ENCODE assay signal across 1 cellular context in the genomic region with DNA sequence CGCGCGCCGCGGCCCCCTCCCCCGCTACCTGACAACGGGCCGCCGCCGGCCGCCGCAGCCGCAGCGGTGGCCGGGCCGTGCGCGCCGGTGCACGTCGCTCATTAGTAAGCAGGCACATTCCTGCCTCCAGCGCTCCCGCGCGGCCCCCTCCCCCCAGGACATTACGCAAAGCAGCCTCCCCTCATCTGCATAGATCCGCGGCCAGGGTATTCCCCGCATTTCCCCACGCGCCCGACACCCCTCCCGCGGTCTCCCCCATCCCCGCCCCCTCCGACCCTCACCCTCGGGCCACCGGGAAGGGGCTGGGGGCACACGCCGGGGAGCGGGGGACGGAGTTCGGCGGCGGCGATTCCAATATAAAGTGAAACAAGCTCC.
A peak's percentile ranks its signal among the peaks of the same experiment; 100 is the strongest.
TF ChIP-seq lines count a peak whose summit lies in the region.

A gene with protein sequence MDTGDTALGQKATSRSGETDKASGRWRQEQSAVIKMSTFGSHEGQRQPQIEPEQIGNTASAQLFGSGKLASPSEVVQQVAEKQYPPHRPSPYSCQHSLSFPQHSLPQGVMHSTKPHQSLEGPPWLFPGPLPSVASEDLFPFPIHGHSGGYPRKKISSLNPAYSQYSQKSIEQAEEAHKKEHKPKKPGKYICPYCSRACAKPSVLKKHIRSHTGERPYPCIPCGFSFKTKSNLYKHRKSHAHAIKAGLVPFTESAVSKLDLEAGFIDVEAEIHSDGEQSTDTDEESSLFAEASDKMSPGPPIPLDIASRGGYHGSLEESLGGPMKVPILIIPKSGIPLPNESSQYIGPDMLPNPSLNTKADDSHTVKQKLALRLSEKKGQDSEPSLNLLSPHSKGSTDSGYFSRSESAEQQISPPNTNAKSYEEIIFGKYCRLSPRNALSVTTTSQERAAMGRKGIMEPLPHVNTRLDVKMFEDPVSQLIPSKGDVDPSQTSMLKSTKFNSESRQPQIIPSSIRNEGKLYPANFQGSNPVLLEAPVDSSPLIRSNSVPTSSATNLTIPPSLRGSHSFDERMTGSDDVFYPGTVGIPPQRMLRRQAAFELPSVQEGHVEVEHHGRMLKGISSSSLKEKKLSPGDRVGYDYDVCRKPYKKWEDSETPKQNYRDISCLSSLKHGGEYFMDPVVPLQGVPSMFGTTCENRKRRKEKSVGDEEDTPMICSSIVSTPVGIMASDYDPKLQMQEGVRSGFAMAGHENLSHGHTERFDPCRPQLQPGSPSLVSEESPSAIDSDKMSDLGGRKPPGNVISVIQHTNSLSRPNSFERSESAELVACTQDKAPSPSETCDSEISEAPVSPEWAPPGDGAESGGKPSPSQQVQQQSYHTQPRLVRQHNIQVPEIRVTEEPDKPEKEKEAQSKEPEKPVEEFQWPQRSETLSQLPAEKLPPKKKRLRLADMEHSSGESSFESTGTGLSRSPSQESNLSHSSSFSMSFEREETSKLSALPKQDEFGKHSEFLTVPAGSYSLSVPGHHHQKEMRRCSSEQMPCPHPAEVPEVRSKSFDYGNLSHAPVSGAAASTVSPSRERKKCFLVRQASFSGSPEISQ (N-terminal part only) (minus strand): TSS at position 106 of the 375 bp plus-strand sequence. CDS start 170,438 bp downstream, outside the sequence.

TF ChIP-seq in HepG2, 621 proteins besides CTCF, POLR2A, EP300 and RAD21 (continued from another document and continues in another):
- TF ChIP-seq, protein P1, sequence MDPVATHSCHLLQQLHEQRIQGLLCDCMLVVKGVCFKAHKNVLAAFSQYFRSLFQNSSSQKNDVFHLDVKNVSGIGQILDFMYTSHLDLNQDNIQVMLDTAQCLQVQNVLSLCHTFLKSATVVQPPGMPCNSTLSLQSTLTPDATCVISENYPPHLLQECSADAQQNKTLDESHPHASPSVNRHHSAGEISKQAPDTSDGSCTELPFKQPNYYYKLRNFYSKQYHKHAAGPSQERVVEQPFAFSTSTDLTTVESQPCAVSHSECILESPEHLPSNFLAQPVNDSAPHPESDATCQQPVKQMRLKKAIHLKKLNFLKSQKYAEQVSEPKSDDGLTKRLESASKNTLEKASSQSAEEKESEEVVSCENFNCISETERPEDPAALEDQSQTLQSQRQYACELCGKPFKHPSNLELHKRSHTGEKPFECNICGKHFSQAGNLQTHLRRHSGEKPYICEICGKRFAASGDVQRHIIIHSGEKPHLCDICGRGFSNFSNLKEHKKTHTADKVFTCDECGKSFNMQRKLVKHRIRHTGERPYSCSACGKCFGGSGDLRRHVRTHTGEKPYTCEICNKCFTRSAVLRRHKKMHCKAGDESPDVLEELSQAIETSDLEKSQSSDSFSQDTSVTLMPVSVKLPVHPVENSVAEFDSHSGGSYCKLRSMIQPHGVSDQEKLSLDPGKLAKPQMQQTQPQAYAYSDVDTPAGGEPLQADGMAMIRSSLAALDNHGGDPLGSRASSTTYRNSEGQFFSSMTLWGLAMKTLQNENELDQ (CRISPR knock-in tag; IDR thresholded peaks at IDR 0.05; ENCODE audit: borderline replicate concordance), result no peak
- TF ChIP-seq ZBTB7B (CRISPR knock-in tag; IDR thresholded peaks at IDR 0.05), result no peak
- TF ChIP-seq SNRNP70 (IDR thresholded peaks at IDR 0.05; ENCODE audit: low read depth, low read length), result no peak
- 0 out of 2 replicates have a peak, but pooled peaks have one; percentile 24 for TF ChIP-seq ZNF558 (CRISPR knock-in tag; IDR thresholded peaks at IDR 0.05; ENCODE audit: borderline replicate concordance)
- TF ChIP-seq GFI1 (CRISPR knock-in tag; IDR thresholded peaks at IDR 0.05; ENCODE audit: borderline replicate concordance), result no peak
- no peak for TF ChIP-seq ZNF724P (CRISPR knock-in tag; IDR thresholded peaks at IDR 0.05; ENCODE audit: borderline replicate concordance)
- TF ChIP-seq ZSCAN22 (CRISPR knock-in tag; IDR thresholded peaks at IDR 0.05), result no peak
- no peak for TF ChIP-seq RXRA (CRISPR knock-in tag; IDR thresholded peaks at IDR 0.05)
- no peak for TF ChIP-seq KLF15 (CRISPR knock-in tag; IDR thresholded peaks at IDR 0.05; ENCODE audit: borderline replicate concordance)
- no peak; the same call in 1 of the 2 replicates for TF ChIP-seq SPEN (CRISPR knock-in tag; IDR thresholded peaks at IDR 0.05; ENCODE audit: low read depth)
- peak; percentile 82 for TF ChIP-seq TBL1XR1 (IDR thresholded peaks at IDR 0.05; ENCODE audit: borderline replicate concordance, low read length, partially characterized antibody)
- no peak; the same call in 1 of the 2 replicates for TF ChIP-seq ZSCAN29 (CRISPR knock-in tag; conservative IDR thresholded peaks at IDR 0.05)
- no peak for TF ChIP-seq ZSCAN12 (CRISPR knock-in tag; IDR thresholded peaks at IDR 0.05)
- TF ChIP-seq ZNF777 (CRISPR knock-in tag; IDR thresholded peaks at IDR 0.05), result peak; percentile 85; the same call in 1 of the 2 replicates
- TF ChIP-seq FOSL1 (CRISPR knock-in tag; IDR thresholded peaks at IDR 0.05; ENCODE audit: borderline replicate concordance), result no peak
- TF ChIP-seq, protein P2, sequence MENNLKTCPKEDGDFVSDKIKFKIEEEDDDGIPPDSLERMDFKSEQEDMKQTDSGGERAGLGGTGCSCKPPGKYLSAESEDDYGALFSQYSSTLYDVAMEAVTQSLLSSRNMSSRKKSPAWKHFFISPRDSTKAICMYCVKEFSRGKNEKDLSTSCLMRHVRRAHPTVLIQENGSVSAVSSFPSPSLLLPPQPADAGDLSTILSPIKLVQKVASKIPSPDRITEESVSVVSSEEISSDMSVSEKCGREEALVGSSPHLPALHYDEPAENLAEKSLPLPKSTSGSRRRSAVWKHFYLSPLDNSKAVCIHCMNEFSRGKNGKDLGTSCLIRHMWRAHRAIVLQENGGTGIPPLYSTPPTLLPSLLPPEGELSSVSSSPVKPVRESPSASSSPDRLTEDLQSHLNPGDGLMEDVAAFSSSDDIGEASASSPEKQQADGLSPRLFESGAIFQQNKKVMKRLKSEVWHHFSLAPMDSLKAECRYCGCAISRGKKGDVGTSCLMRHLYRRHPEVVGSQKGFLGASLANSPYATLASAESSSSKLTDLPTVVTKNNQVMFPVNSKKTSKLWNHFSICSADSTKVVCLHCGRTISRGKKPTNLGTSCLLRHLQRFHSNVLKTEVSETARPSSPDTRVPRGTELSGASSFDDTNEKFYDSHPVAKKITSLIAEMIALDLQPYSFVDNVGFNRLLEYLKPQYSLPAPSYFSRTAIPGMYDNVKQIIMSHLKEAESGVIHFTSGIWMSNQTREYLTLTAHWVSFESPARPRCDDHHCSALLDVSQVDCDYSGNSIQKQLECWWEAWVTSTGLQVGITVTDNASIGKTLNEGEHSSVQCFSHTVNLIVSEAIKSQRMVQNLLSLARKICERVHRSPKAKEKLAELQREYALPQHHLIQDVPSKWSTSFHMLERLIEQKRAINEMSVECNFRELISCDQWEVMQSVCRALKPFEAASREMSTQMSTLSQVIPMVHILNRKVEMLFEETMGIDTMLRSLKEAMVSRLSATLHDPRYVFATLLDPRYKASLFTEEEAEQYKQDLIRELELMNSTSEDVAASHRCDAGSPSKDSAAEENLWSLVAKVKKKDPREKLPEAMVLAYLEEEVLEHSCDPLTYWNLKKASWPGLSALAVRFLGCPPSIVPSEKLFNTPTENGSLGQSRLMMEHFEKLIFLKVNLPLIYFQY (CRISPR knock-in tag; IDR thresholded peaks at IDR 0.05; ENCODE audit: borderline replicate concordance), result no peak
- TF ChIP-seq, protein P3, sequence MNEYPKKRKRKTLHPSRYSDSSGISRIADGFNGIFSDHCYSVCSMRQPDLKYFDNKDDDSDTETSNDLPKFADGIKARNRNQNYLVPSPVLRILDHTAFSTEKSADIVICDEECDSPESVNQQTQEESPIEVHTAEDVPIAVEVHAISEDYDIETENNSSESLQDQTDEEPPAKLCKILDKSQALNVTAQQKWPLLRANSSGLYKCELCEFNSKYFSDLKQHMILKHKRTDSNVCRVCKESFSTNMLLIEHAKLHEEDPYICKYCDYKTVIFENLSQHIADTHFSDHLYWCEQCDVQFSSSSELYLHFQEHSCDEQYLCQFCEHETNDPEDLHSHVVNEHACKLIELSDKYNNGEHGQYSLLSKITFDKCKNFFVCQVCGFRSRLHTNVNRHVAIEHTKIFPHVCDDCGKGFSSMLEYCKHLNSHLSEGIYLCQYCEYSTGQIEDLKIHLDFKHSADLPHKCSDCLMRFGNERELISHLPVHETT (CRISPR knock-in tag; conservative IDR thresholded peaks at IDR 0.05), result no peak; the same call in 1 of the 2 replicates
- TF ChIP-seq ESRRA (CRISPR knock-in tag; IDR thresholded peaks at IDR 0.05; ENCODE audit: low read depth), result no peak
- TF ChIP-seq, protein P4, sequence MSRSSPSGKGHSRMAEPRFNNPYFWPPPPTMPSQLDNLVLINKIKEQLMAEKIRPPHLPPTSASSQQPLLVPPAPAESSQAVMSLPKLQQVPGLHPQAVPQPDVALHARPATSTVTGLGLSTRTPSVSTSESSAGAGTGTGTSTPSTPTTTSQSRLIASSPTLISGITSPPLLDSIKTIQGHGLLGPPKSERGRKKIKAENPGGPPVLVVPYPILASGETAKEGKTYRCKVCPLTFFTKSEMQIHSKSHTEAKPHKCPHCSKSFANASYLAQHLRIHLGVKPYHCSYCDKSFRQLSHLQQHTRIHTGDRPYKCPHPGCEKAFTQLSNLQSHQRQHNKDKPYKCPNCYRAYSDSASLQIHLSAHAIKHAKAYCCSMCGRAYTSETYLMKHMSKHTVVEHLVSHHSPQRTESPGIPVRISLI (CRISPR knock-in tag; IDR thresholded peaks at IDR 0.05; ENCODE audit: borderline replicate concordance), result no peak
- no peak for TF ChIP-seq FOSL2 (CRISPR knock-in tag; IDR thresholded peaks at IDR 0.05)
- TF ChIP-seq FOXJ3 (CRISPR knock-in tag; IDR thresholded peaks at IDR 0.05; ENCODE audit: borderline replicate concordance), result no peak
- TF ChIP-seq, protein P5, sequence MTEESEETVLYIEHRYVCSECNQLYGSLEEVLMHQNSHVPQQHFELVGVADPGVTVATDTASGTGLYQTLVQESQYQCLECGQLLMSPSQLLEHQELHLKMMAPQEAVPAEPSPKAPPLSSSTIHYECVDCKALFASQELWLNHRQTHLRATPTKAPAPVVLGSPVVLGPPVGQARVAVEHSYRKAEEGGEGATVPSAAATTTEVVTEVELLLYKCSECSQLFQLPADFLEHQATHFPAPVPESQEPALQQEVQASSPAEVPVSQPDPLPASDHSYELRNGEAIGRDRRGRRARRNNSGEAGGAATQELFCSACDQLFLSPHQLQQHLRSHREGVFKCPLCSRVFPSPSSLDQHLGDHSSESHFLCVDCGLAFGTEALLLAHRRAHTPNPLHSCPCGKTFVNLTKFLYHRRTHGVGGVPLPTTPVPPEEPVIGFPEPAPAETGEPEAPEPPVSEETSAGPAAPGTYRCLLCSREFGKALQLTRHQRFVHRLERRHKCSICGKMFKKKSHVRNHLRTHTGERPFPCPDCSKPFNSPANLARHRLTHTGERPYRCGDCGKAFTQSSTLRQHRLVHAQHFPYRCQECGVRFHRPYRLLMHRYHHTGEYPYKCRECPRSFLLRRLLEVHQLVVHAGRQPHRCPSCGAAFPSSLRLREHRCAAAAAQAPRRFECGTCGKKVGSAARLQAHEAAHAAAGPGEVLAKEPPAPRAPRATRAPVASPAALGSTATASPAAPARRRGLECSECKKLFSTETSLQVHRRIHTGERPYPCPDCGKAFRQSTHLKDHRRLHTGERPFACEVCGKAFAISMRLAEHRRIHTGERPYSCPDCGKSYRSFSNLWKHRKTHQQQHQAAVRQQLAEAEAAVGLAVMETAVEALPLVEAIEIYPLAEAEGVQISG (CRISPR knock-in tag; IDR thresholded peaks at IDR 0.05), result 0 out of 2 replicates have a peak, but pooled peaks have one; percentile 25
- no peak for TF ChIP-seq ZNF251 (CRISPR knock-in tag; IDR thresholded peaks at IDR 0.05)
- TF ChIP-seq, protein P6, sequence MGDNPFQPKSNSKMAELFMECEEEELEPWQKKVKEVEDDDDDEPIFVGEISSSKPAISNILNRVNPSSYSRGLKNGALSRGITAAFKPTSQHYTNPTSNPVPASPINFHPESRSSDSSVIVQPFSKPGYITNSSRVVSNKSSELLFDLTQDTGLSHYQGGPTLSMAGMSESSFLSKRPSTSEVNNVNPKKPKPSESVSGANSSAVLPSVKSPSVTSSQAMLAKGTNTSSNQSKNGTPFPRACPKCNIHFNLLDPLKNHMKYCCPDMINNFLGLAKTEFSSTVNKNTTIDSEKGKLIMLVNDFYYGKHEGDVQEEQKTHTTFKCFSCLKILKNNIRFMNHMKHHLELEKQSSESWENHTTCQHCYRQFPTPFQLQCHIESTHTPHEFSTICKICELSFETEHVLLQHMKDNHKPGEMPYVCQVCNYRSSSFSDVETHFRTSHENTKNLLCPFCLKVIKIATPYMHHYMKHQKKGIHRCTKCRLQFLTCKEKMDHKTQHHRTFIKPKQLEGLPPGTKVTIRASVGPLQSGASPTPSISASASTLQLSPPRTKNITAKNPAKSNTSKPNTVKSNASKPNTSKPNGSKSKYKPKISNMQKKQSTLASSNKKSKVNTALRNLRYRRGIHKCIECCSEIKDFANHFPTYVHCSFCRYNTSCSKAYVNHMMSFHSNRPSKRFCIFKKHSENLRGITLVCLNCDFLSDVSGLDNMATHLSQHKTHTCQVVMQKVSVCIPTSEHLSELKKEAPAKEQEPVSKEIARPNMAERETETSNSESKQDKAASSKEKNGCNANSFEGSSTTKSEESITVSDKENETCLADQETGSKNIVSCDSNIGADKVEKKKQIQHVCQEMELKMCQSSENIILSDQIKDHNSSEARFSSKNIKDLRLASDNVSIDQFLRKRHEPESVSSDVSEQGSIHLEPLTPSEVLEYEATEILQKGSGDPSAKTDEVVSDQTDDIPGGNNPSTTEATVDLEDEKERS (CRISPR knock-in tag; IDR thresholded peaks at IDR 0.05), result 0 out of 2 replicates have a peak, but pooled peaks have one; percentile 7
- no peak for TF ChIP-seq JUNB (CRISPR knock-in tag; IDR thresholded peaks at IDR 0.05; ENCODE audit: borderline replicate concordance)
- peak; percentile 96 for TF ChIP-seq HIVEP1 (CRISPR knock-in tag; IDR thresholded peaks at IDR 0.05)
- TF ChIP-seq SNAPC2 (CRISPR knock-in tag; IDR thresholded peaks at IDR 0.05), result no peak
- TF ChIP-seq MYC (CRISPR knock-in tag; IDR thresholded peaks at IDR 0.05; ENCODE audit: borderline replicate concordance), result peak; percentile 5; the same call in 1 of the 2 replicates
- no peak for TF ChIP-seq THYN1 (CRISPR knock-in tag; IDR thresholded peaks at IDR 0.05; ENCODE audit: borderline replicate concordance, low read depth)
- peak; percentile 62 for TF ChIP-seq ZFY (CRISPR knock-in tag; IDR thresholded peaks at IDR 0.05)
- TF ChIP-seq, protein P7, sequence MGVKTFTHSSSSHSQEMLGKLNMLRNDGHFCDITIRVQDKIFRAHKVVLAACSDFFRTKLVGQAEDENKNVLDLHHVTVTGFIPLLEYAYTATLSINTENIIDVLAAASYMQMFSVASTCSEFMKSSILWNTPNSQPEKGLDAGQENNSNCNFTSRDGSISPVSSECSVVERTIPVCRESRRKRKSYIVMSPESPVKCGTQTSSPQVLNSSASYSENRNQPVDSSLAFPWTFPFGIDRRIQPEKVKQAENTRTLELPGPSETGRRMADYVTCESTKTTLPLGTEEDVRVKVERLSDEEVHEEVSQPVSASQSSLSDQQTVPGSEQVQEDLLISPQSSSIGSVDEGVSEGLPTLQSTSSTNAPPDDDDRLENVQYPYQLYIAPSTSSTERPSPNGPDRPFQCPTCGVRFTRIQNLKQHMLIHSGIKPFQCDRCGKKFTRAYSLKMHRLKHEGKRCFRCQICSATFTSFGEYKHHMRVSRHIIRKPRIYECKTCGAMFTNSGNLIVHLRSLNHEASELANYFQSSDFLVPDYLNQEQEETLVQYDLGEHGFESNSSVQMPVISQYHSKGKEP (CRISPR knock-in tag; IDR thresholded peaks at IDR 0.05), result no peak
- no peak for TF ChIP-seq SOX13 (IDR thresholded peaks at IDR 0.05)
- peak in 1 of 2 experiments; percentile 12; a peak in 1 of 4 replicates for TF ChIP-seq SOX13 (CRISPR knock-in tag; conservative IDR thresholded peaks at IDR 0.05 in 1 of 2, IDR thresholded peaks at IDR 0.05 in 1 of 2)
